ENCODE assay signal across 9 cellular contexts in the genomic region with DNA sequence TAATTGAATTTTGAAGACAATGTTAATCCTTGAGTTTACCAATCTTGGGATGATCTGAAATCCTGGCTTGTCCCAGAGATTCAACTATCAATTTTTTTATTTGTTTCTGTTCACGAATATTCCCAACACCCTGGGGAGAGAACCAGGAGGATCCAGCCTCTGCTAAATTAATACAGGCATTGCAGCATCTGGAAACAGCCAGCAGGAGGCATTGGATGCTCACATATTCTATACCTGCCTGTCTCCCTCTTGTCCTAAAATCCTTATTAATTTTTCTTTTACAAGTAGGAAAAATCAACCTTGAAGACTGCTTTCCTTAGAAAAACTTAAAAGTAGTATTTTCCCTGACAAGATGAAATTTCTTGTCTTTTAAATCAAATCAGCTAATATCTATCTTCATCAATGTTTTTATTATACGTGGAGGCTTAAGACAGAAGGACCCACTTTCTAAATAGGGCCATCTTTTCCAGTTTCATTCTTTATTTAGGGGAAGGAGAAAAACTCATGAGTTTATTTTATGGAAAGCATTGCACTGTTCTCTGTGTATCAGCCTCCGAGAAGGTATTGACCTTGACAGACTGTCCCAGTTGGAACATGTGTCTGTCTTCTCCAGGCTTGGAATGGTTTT.
A peak's percentile ranks its signal among the peaks of the same experiment; 100 is the strongest.
DNase-seq lines count a peak whose midpoint lies in the region; ATAC-seq lines count a peak whose summit lies in the region.
"Had no signal": no experiment of that assay in that cellular context is flagged by ENCODE, and none has a peak within 500 bp of the region (broad histone marks: within the 10 kb centered on the region; RNA-seq: fewer than 3 reads in every experiment).

No MANE protein-coding gene starts in this region.

- H3K4me3 ChIP-seq in NT2/D1 (ENCODE audit: insufficient read length, low read depth): no peak overlapping the region
- H3K4me3 ChIP-seq: SK-N-MC had no signal

- peaks cover 4 to 5% of the 10 kb centered on the region in 2 donors for H3K4me1 Mint-ChIP-seq in effector memory CD8-positive, alpha-beta T cell (ENCODE audit: low read depth in 2 of 2)
- peaks cover 21% of the 10 kb centered on the region for H3K4me1 Mint-ChIP-seq in memory B cell

- H3K27me3 ChIP-seq in NT2/D1 (ENCODE audit: insufficient read depth, insufficient read length): no peaks in the 10 kb centered on the region

- H3K36me3 ChIP-seq in NT2/D1 (ENCODE audit: insufficient read depth, insufficient read length, low read length): no peaks in the 10 kb centered on the region

- DNase-seq in COR-L47 (lab: John Stamatoyannopoulos, UW) (peak; percentile 23), HCEC 1CT (peak; percentile 13), NT2/D1 (ENCODE audit: low read depth, low spot score) (peak; percentile 18), memory B cell (ENCODE audit: low spot score in 2 of 2) (peak; percentile 25 to 26)
- peak in 2 of 3 experiments; percentile 2 to 7 for DNase-seq in effector memory CD8-positive, alpha-beta T cell

- H3K27me3 Mint-ChIP-seq in effector memory CD8-positive, alpha-beta T cell: peaks cover 0 to 6% of the 10 kb centered on the region in 2 donors
- no peaks in the 10 kb centered on the region for H3K27me3 Mint-ChIP-seq in memory B cell

- H3K27ac Mint-ChIP-seq in effector memory CD8-positive, alpha-beta T cell: no peak overlapping the region
- H3K27ac Mint-ChIP-seq in memory B cell: no peak overlapping the region

- ATAC-seq in effector memory CD8-positive, alpha-beta T cell (replicated peaks): no peak
- ATAC-seq in memory B cell (ENCODE audit: low read depth): no peak
- no peak for ATAC-seq in HG03135 (IDR thresholded peaks at IDR 0.05; ENCODE audit: unreplicated experiment)
- ATAC-seq in GM18870 (IDR thresholded peaks at IDR 0.05; ENCODE audit: unreplicated experiment): no peak
- no peak for ATAC-seq in HG03039 (IDR thresholded peaks at IDR 0.05; ENCODE audit: unreplicated experiment)

- H3K9me3 Mint-ChIP-seq in effector memory CD8-positive, alpha-beta T cell: no peaks in the 10 kb centered on the region
- no peaks in the 10 kb centered on the region for H3K9me3 Mint-ChIP-seq in memory B cell

- no peaks in the 10 kb centered on the region for H3K4me1 ChIP-seq in NT2/D1 (ENCODE audit: insufficient read depth, insufficient read length)

- H3K36me3 Mint-ChIP-seq in effector memory CD8-positive, alpha-beta T cell (ENCODE audit: insufficient read depth): no peaks in the 10 kb centered on the region
- H3K36me3 Mint-ChIP-seq in memory B cell: no peaks in the 10 kb centered on the region

- H3K4me3 Mint-ChIP-seq in effector memory CD8-positive, alpha-beta T cell: no peak overlapping the region
- H3K4me3 Mint-ChIP-seq in memory B cell: no peak overlapping the region

- H3K9ac ChIP-seq in NT2/D1 (ENCODE audit: insufficient read length, low read depth): no peak overlapping the region

- H3K9me3 ChIP-seq in NT2/D1 (ENCODE audit: insufficient read depth, low read length): no peaks in the 10 kb centered on the region
